Comparison of ENCODE assay signal across 24 cellular contexts in genomic region chrX:81238166-81238565, GRCh38.
"Had no signal": no experiment of that assay in that cellular context is flagged by ENCODE, and none has a peak within 500 bp of the region (broad histone marks: within the 10 kb centered on the region; RNA-seq: fewer than 3 reads in every experiment).

No MANE protein-coding gene starts in this region.

- H3K36me3 ChIP-seq: MG63 had no signal

- ATAC-seq: activated CD4-positive, alpha-beta T cell treated with anti-CD3 and anti-CD28 coated beads for 36 hours; activated T-helper 17 cell treated with anti-CD3 and anti-CD28 coated beads, Interleukin-2, amount 50 U/mL, for 72 hours; T-helper 17 cell had no signal

- H3K27ac Mint-ChIP-seq: activated CD4-positive, alpha-beta memory T cell treated with anti-CD3 and anti-CD28 coated beads, Interleukin-2, amount 10 ng/mL, durations not matched to agents 7 days and 5 days; activated CD4-positive, alpha-beta T cell treated with anti-CD3 and anti-CD28 coated beads for 36 hours; activated naive CD4-positive, alpha-beta T cell treated with anti-CD3 and anti-CD28 coated beads for 36 hours; activated naive CD8-positive, alpha-beta T cell; activated T-helper 17 cell treated with anti-CD3 and anti-CD28 coated beads, Interleukin-2, amount 50 U/mL, for 72 hours; brain; T-helper 17 cell had no signal

- H3K4me3 Mint-ChIP-seq: activated CD4-positive, alpha-beta memory T cell treated with anti-CD3 and anti-CD28 coated beads, Interleukin-2, amount 10 ng/mL, durations not matched to agents 7 days and 5 days; activated CD4-positive, alpha-beta T cell treated with anti-CD3 and anti-CD28 coated beads for 36 hours; activated naive CD4-positive, alpha-beta T cell treated with anti-CD3 and anti-CD28 coated beads for 36 hours; activated naive CD8-positive, alpha-beta T cell; activated T-helper 17 cell treated with anti-CD3 and anti-CD28 coated beads, Interleukin-2, amount 50 U/mL, for 72 hours; brain; central memory CD8-positive, alpha-beta T cell; T-helper 17 cell had no signal

- H3K9me3 ChIP-seq: MG63 had no signal

- H3K27me3 ChIP-seq: MG63 had no signal

- H3K4me1 Mint-ChIP-seq: activated CD4-positive, alpha-beta memory T cell treated with anti-CD3 and anti-CD28 coated beads, Interleukin-2, amount 10 ng/mL, durations not matched to agents 7 days and 5 days; activated CD4-positive, alpha-beta T cell treated with anti-CD3 and anti-CD28 coated beads for 36 hours; brain had no signal

- H3K9me3 Mint-ChIP-seq: central memory CD8-positive, alpha-beta T cell had no signal

- H3K27me3 Mint-ChIP-seq: activated CD4-positive, alpha-beta memory T cell treated with anti-CD3 and anti-CD28 coated beads, Interleukin-2, amount 10 ng/mL, durations not matched to agents 7 days and 5 days; activated CD4-positive, alpha-beta T cell treated with anti-CD3 and anti-CD28 coated beads for 36 hours; activated naive CD8-positive, alpha-beta T cell; activated T-helper 17 cell treated with anti-CD3 and anti-CD28 coated beads, Interleukin-2, amount 50 U/mL, for 72 hours; central memory CD8-positive, alpha-beta T cell; T-helper 17 cell had no signal

- H3K4me3 ChIP-seq: MG63 had no signal

- DNase-seq: activated CD4-positive, alpha-beta memory T cell treated with anti-CD3 and anti-CD28 coated beads, Interleukin-2, amount 10 ng/mL, durations not matched to agents 7 days and 5 days; activated CD4-positive, alpha-beta T cell treated with anti-CD3 and anti-CD28 coated beads for 36 hours; activated CD4-positive, alpha-beta T cell treated with anti-CD3 and anti-CD28 coated beads, Interleukin-2, amount 50 U/mL, for 1 hour; activated gamma-delta T cell; activated naive CD4-positive, alpha-beta T cell treated with anti-CD3 and anti-CD28 coated beads for 36 hours; activated T-cell treated with anti-CD3 and anti-CD28 coated beads for 4 hours; activated T-cell treated with anti-CD3 and anti-CD28 coated beads, Interleukin-2, amount 50 U/mL, for 48 hours; amygdala; MG63; MV-4-11; NCI-H1092 treated with DMSO at 0.1 percent for 48 hours; NCI-H1417 treated with DMSO at 0.1 percent for 48 hours; NCI-H1694; NCI-H2029 treated with DMSO at 0.1 percent for 48 hours; NCI-H226; NCI-H526 treated with DMSO at 0.1 percent for 48 hours; NCI-H82; SIG-M5; T-helper 17 cell; T-helper 9 cell had no signal
